In genomic region chr5:159230657-159231056, GRCh38 we compare ENCODE assay signal across 2 cellular contexts.
TF ChIP-seq lines count a peak whose summit lies in the region.

No MANE protein-coding gene starts in this region.

TF ChIP-seq in A549, 52 proteins besides CTCF, POLR2A, EP300 and RAD21 (continued from another document):
- TF ChIP-seq PBX3 (IDR thresholded peaks at IDR 0.05) (no peak), ZNF302 (CRISPR knock-in tag; IDR thresholded peaks at IDR 0.05) (no peak), HDAC2 (IDR thresholded peaks at IDR 0.05) (no peak), TP53 (CRISPR knock-in tag; IDR thresholded peaks at IDR 0.05) (no peak), E2F6 (IDR thresholded peaks at IDR 0.05; ENCODE audit: borderline replicate concordance, low read depth) (no peak), REST (IDR thresholded peaks at IDR 0.05) (no peak), JUNB (IDR thresholded peaks at IDR 0.05) (no peak), EHF (CRISPR knock-in tag; IDR thresholded peaks at IDR 0.05) (no peak), ZFP36 (IDR thresholded peaks at IDR 0.05; ENCODE audit: borderline replicate concordance, partially characterized antibody) (no peak), TFCP2L1 (CRISPR knock-in tag; IDR thresholded peaks at IDR 0.05) (no peak), BHLHE40 (IDR thresholded peaks at IDR 0.05; ENCODE audit: low read depth, low read length) (no peak), CBX8 (IDR thresholded peaks at IDR 0.05) (no peak)
TF ChIP-seq in A549: peak in this region for 0.

TF ChIP-seq in Ishikawa, 13 proteins besides CTCF, POLR2A, EP300 and RAD21 (continued from another document):
- TF ChIP-seq YY1 (IDR thresholded peaks at IDR 0.05; ENCODE audit: low read depth) (no peak), TAF1 (IDR thresholded peaks at IDR 0.05; ENCODE audit: low read depth) (no peak), USF1 (IDR thresholded peaks at IDR 0.05) (no peak)
